ENCODE assay signal across 9 cellular contexts in the genomic region with DNA sequence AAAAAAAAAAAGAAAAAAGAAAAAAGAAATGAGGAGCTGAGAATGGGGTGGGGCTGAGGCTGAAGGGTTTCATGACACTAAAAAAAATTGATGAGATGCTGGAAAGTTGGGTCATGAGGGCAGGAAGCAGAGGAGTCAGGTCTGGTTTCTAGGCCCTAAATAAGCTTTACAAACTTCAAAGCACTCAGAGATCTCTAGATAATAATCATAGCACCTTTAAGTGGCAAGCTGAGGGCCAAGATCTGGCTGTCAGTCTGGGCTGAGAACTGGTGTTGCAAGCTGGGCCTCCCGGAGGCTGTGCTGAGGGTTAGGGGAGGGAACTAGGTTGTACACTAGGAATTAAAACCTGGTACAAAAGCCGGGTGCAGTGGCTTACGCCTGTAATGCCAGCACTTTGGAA. TPM values are rescaled to one million over a fixed set of nuclear protein-coding genes. Genes with fewer than 3 reads are reported as not detected.
DNase-seq lines count a peak whose midpoint lies in the region; ATAC-seq lines count a peak whose summit lies in the region.
"Had no signal": no experiment of that assay in that cellular context is flagged by ENCODE, and none has a peak within 500 bp of the region (broad histone marks: within the 10 kb centered on the region; RNA-seq: fewer than 3 reads in every experiment).

No MANE protein-coding gene starts in this region.

- peak; percentile 59 to 87 (median 70) for DNase-seq in T-helper 1 cell
- DNase-seq in activated CD8-positive, alpha-beta memory T cell treated with anti-CD3 and anti-CD28 coated beads, Interleukin-2, amount 50 U/mL, for 4 hours: peak; percentile 48
- DNase-seq in effector CD8-positive, alpha-beta T cell (lab: John Stamatoyannopoulos, UW): peak; percentile 31
- peak in 2 of 3 donors; percentile 37 to 58 for DNase-seq in stimulated activated CD4-positive, alpha-beta T cell treated with anti-CD3 and anti-CD28 coated beads, TNF-alpha, amount 100 ng/mL, for 1 hour (ENCODE audit: low read depth in 3 of 3, low spot score in 1 of 3)
- no peak for DNase-seq in NCI-H1436 treated with DMSO at 0.1 percent for 48 hours (lab: John Stamatoyannopoulos, UW)
- no peak for DNase-seq in occipital lobe (lab: John Stamatoyannopoulos, UW)
- no peak for DNase-seq in DMS79 (lab: John Stamatoyannopoulos, UW)
- DNase-seq: NCI-H2081 treated with DMSO at 0.1 percent for 48 hours had no signal

- no peak for ATAC-seq in GM21360 (IDR thresholded peaks at IDR 0.05; ENCODE audit: unreplicated experiment)

RNA-seq across cellular contexts. Expression of gene ZNF764, which starts 6.4 kb away (rescaled TPM):
- total RNA-seq in occipital lobe: 6.9 TPM

RNA-seq across cellular contexts. Expression of gene ZNF747, which starts 17.1 kb away (rescaled TPM):
- total RNA-seq in occipital lobe: 12.6 TPM

RNA-seq across cellular contexts. Expression of gene ZNF688, which starts 19.7 kb away (rescaled TPM):
- total RNA-seq in occipital lobe: 5.9 TPM

RNA-seq across cellular contexts. Expression of gene ZNF768, which starts 25.4 kb away (rescaled TPM):
- 28.4 TPM for total RNA-seq in occipital lobe

RNA-seq across cellular contexts. Expression of gene ZNF785, which starts 33.7 kb away (rescaled TPM):
- total RNA-seq in occipital lobe: 16.1 TPM

Comparison
In these comparisons a context has a peak if more than half of its experiments do, and no peak if none do; other contexts are left out.
1. DNase-seq: peak in T-helper 1 cell (5 of 5), activated CD8-positive, alpha-beta memory T cell treated with anti-CD3 and anti-CD28 coated beads, Interleukin-2, amount 50 U/mL, for 4 hours (single experiment), effector CD8-positive, alpha-beta T cell (single experiment) and stimulated activated CD4-positive, alpha-beta T cell treated with anti-CD3 and anti-CD28 coated beads, TNF-alpha, amount 100 ng/mL, for 1 hour (2 of 3); none in NCI-H1436 treated with DMSO at 0.1 percent for 48 hours (single experiment), occipital lobe (single experiment) and DMS79 (single experiment).